ENCODE assay signal across 17 cellular contexts in the genomic region with DNA sequence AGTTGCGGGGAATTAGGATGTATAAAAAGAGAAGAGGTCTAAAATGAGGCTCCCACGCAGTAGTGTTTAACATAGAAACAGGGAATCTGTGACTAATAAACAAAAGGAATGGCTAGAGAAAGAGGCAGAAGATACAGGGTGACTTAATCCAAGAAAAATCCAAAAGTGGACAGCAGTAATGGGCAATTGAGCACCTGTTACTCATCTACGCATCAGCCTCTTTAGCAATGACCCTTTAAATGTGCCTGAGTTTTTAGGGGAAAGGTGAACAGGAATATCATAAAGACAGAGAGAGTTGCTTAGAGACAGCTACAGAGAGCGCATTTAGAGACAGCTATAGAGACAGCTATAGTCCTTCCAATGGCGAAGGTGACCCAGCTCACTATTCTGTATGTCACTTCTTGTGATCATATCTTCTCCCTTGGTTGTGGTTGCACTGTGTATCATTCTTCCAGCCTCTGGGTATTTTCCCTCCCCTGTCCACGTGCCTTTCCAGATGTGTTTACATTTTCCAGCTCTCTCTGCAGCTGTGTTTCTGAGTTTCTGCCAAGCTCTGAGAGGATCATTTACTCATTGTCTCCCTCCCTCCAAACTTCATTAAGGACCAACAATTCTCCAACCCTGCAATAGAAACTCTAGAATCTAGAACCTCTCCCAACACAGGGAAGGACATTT.
DNase-seq lines count a peak whose midpoint lies in the region; ATAC-seq and TF ChIP-seq lines count a peak whose summit lies in the region.
"Had no signal": no experiment of that assay in that cellular context is flagged by ENCODE, and none has a peak within 500 bp of the region (broad histone marks: within the 10 kb centered on the region; RNA-seq: fewer than 3 reads in every experiment).

No MANE protein-coding gene starts in this region.

- WGBS in heart left ventricle, 4 donors, result 64 to 70% (median 67%) methylated on average over 6 of the region's 6 CpGs

- intact Hi-C loops in heart left ventricle (cut with DNase I) (no loop called here), Right ventricle myocardium inferior (cut with DNase I) (no loop called here), left lung (cut with DNase I) (no loop called here), vagina (cut with DNase I) (no loop called here)

- H3K9me3 ChIP-seq in heart left ventricle, result no peaks in the 10 kb centered on the region
- H3K9me3 ChIP-seq in left lung, result no peaks in the 10 kb centered on the region
- H3K9me3 ChIP-seq in vagina, result no peaks in the 10 kb centered on the region
- H3K9me3 ChIP-seq: adrenal gland had no signal

- H3K4me3 Mint-ChIP-seq in activated naive CD8-positive, alpha-beta T cell treated with anti-CD3 and anti-CD28 coated beads for 36 hours, result no peak overlapping the region
- H3K4me3 Mint-ChIP-seq: activated CD4-positive, alpha-beta T cell treated with anti-CD3 and anti-CD28 coated beads for 36 hours; natural killer cell treated with Interleukin-12 subunit alpha and Interleukin-12 subunit beta and Interleukin-15 and Interleukin-18, amount 100 ng/mL, for 72 hours; T-helper 1 cell treated with Interleukin-12 subunit alpha and Interleukin-12 subunit beta and Interleukin-4 antibody, amounts not matched to agents 30 μg/mL and 1 μg/mL, for 36 hours had no signal

- ATAC-seq in heart left ventricle (no peak), Right ventricle myocardium inferior (no peak), left lung (peak; percentile 11)
- ATAC-seq: activated CD4-positive, alpha-beta T cell treated with anti-CD3 and anti-CD28 coated beads for 36 hours; natural killer cell treated with Interleukin-12 subunit alpha and Interleukin-12 subunit beta and Interleukin-15 and Interleukin-18, amount 100 ng/mL, for 72 hours; Panc1 had no signal

- H3K4me1 Mint-ChIP-seq in activated naive CD8-positive, alpha-beta T cell treated with anti-CD3 and anti-CD28 coated beads for 36 hours, result no peaks in the 10 kb centered on the region
- H3K4me1 Mint-ChIP-seq: activated CD4-positive, alpha-beta T cell treated with anti-CD3 and anti-CD28 coated beads for 36 hours had no signal

- peak overlapping the region in 9 of 12 donors; percentile 4 to 91 (median 78) for H3K27ac ChIP-seq in heart left ventricle
- no peak overlapping the region for H3K27ac ChIP-seq in left lung
- H3K27ac ChIP-seq in vagina, result no peak overlapping the region
- H3K27ac ChIP-seq: adrenal gland, skin epidermis had no signal

- TF ChIP-seq CTCF in heart left ventricle (IDR thresholded peaks at IDR 0.05) (no peak), choroid plexus epithelial cell (conservative IDR thresholded peaks at IDR 0.05; ENCODE audit: low read depth, low read length) (no peak), left lung (IDR thresholded peaks at IDR 0.05) (no peak), vagina (IDR thresholded peaks at IDR 0.05) (no peak)

- TF ChIP-seq POLR2A in heart left ventricle (IDR thresholded peaks at IDR 0.05) (no peak), vagina (IDR thresholded peaks at IDR 0.05) (no peak)

- peaks cover 0 to 38% (median 13%) of the 10 kb centered on the region in 12 donors for H3K4me1 ChIP-seq in heart left ventricle
- peaks cover 0 to 5% of the 10 kb centered on the region in 2 donors for H3K4me1 ChIP-seq in left lung
- H3K4me1 ChIP-seq in vagina, result peaks cover 9% of the 10 kb centered on the region
- H3K4me1 ChIP-seq: adrenal gland had no signal

- H3K36me3 Mint-ChIP-seq in activated naive CD8-positive, alpha-beta T cell treated with anti-CD3 and anti-CD28 coated beads for 36 hours, result no peaks in the 10 kb centered on the region
- H3K36me3 Mint-ChIP-seq: natural killer cell treated with Interleukin-12 subunit alpha and Interleukin-12 subunit beta and Interleukin-15 and Interleukin-18, amount 100 ng/mL, for 72 hours had no signal

- H3K36me3 ChIP-seq in heart left ventricle (peaks cover 0 to 33% (median 0%) of the 10 kb centered on the region in 9 donors), left lung (no peaks in the 10 kb centered on the region), vagina (no peaks in the 10 kb centered on the region)
- H3K36me3 ChIP-seq: adrenal gland had no signal

- H3K27me3 ChIP-seq in heart left ventricle, result no peaks in the 10 kb centered on the region
- no peaks in the 10 kb centered on the region for H3K27me3 ChIP-seq in left lung
- no peaks in the 10 kb centered on the region for H3K27me3 ChIP-seq in vagina
- H3K27me3 ChIP-seq: adrenal gland had no signal

- no peak overlapping the region for H3K4me3 ChIP-seq in heart left ventricle
- H3K4me3 ChIP-seq in choroid plexus epithelial cell (ENCODE audit: low read depth, low read length), result no peak overlapping the region
- no peak overlapping the region for H3K4me3 ChIP-seq in left lung
- no peak overlapping the region for H3K4me3 ChIP-seq in vagina
- H3K4me3 ChIP-seq: adrenal gland, skin epidermis had no signal

- H3K27me3 Mint-ChIP-seq in activated naive CD8-positive, alpha-beta T cell treated with anti-CD3 and anti-CD28 coated beads for 36 hours, result no peaks in the 10 kb centered on the region
- H3K27me3 Mint-ChIP-seq: activated CD4-positive, alpha-beta T cell treated with anti-CD3 and anti-CD28 coated beads for 36 hours had no signal

- DNase-seq in heart left ventricle (no peak), Right ventricle myocardium inferior (ENCODE audit: missing footprints) (no peak), choroid plexus epithelial cell (ENCODE audit: low read depth) (peak; percentile 42), left lung (no peak), vagina (ENCODE audit: extremely low spot score in 2 of 2) (peak; percentile 12 to 18), activated gamma-delta T cell (lab: John Stamatoyannopoulos, UW) (no peak), NCI-H1694 treated with DMSO at 0.1 percent for 48 hours (lab: John Stamatoyannopoulos, UW) (no peak)
- DNase-seq in activated naive CD8-positive, alpha-beta T cell treated with anti-CD3 and anti-CD28 coated beads for 36 hours, result no peak
- DNase-seq: activated CD4-positive, alpha-beta T cell treated with anti-CD3 and anti-CD28 coated beads for 36 hours; activated T-cell treated with anti-CD3 and anti-CD28 coated beads for 4 hours; adrenal gland; NCI-H1105 treated with DMSO at 0.1 percent for 48 hours; NCI-H524 treated with DMSO at 0.1 percent for 48 hours had no signal

- H3K27ac Mint-ChIP-seq in activated naive CD8-positive, alpha-beta T cell treated with anti-CD3 and anti-CD28 coated beads for 36 hours, result no peak overlapping the region
- H3K27ac Mint-ChIP-seq: activated CD4-positive, alpha-beta T cell treated with anti-CD3 and anti-CD28 coated beads for 36 hours; natural killer cell treated with Interleukin-12 subunit alpha and Interleukin-12 subunit beta and Interleukin-15 and Interleukin-18, amount 100 ng/mL, for 72 hours; T-helper 1 cell treated with Interleukin-12 subunit alpha and Interleukin-12 subunit beta and Interleukin-4 antibody, amounts not matched to agents 30 μg/mL and 1 μg/mL, for 36 hours had no signal

- H3K9me3 Mint-ChIP-seq in activated naive CD8-positive, alpha-beta T cell treated with anti-CD3 and anti-CD28 coated beads for 36 hours, result no peaks in the 10 kb centered on the region

Comparison
In these comparisons a context has a peak if more than half of its experiments do, and no peak if none do; other contexts are left out.
1. DNase-seq: peak in choroid plexus epithelial cell (single experiment) and vagina (2 of 2); none in heart left ventricle (0 of 5), Right ventricle myocardium inferior (single experiment), left lung (0 of 2), activated gamma-delta T cell (single experiment), activated naive CD8-positive, alpha-beta T cell treated with anti-CD3 and anti-CD28 coated beads for 36 hours (single experiment) and NCI-H1694 treated with DMSO at 0.1 percent for 48 hours (single experiment).
2. H3K27ac ChIP-seq: peak in heart left ventricle (9 of 12); none in left lung (0 of 2) and vagina (single experiment).